Comparison of ENCODE assay signal across 31 cellular contexts in the genomic region with DNA sequence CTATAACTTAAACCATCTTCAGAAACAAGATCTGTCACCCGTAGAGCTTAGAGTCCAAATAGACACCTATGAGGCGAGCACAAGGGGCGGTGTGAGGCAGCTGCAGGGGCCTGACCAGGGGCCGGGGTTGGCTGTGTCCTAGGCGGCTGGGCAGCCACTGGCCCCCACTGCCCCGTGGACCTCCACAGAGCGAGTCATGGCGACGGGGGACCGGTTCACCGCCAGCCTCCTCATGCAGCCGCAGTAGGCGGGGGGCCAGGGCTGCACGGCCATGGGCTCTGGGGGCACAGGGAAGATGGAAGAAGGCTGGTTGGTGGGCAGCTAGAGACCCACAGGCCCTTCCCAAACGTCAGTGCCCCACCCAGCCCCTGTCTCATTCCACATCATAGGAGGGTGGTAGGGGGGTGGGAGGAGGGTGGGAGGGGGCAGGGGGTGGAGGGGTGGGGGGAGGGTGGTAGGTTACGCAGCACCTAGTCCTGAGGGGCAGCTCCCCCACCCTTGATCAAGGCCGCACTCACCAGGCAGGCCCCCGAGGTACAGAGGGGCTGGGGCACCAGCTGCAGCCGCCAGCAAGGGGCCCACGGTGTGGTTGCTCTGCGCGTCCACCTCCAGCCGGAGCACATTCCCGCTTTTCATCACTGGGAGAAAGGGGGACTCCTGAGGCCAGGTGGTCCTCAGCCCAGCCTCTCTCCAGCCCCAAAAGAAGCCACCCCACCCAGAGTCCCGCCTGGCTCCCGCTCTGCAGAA. TPM values are rescaled to one million over a fixed set of nuclear protein-coding genes. Genes with fewer than 3 reads are reported as not detected.
A peak's percentile ranks its signal among the peaks of the same experiment; 100 is the strongest.
DNase-seq lines count a peak whose midpoint lies in the region; ATAC-seq and TF ChIP-seq lines count a peak whose summit lies in the region.
"Had no signal": no experiment of that assay in that cellular context is flagged by ENCODE, and none has a peak within 500 bp of the region (broad histone marks: within the 10 kb centered on the region; RNA-seq: fewer than 3 reads in every experiment).

No MANE protein-coding gene starts in this region.

- no peaks in the 10 kb centered on the region for H3K27me3 ChIP-seq in H7 (ENCODE audit: control insufficient read depth, insufficient read depth, low read length)
- no peaks in the 10 kb centered on the region for H3K27me3 ChIP-seq in gastroesophageal sphincter
- H3K27me3 ChIP-seq in stomach, result no peaks in the 10 kb centered on the region
- H3K27me3 ChIP-seq: hepatocyte, transverse colon had no signal

- intact Hi-C loops in stomach (cut with DNase I; ENCODE audit: low total_unique reads), result no loop called here

- H3K4me1 ChIP-seq in gastroesophageal sphincter, result peaks cover 0 to 55% (median 12%) of the 10 kb centered on the region in 3 donors
- peaks cover 17 to 42% (median 25%) of the 10 kb centered on the region in 4 donors for H3K4me1 ChIP-seq in stomach

- no peak overlapping the region for H3K27ac Mint-ChIP-seq in activated CD4-positive, alpha-beta T cell treated with anti-CD3 and anti-CD28 coated beads, Interleukin-2, amount 10 ng/mL, durations not matched to agents 7 days and 5 days
- H3K27ac Mint-ChIP-seq: activated CD4-positive, alpha-beta memory T cell treated with anti-CD3 and anti-CD28 coated beads for 36 hours; activated T-helper 1 cell treated with anti-CD3 and anti-CD28 coated beads, Interleukin-12 subunit alpha, Interleukin-12 subunit beta, Interleukin-2, Interleukin-4 antibody, amounts not matched to agents 30 ng/mL and 10 ng/mL and 1 ng/mL, durations not matched to agents 14 hours and 24 hours and 36 hours; dendritic cell treated with granulocyte-macrophage colony-stimulating factor and Interleukin-4, amounts not matched to agents 40 ng/mL and 50 ng/mL, for 4 days; T-helper 1 cell treated with Interleukin-12 subunit alpha and Interleukin-12 subunit beta and Interleukin-4 antibody, amounts not matched to agents 30 μg/mL and 1 μg/mL, for 36 hours had no signal

- CTCF ChIA-PET in RWPE1 (lab: Yijun Ruan, JAX), result interaction anchor here (0.6 to 2.6 kb wide), 2 partner anchors 73 to 81 kb away, joined by 3 to 12 read pairs; no protein-coding TSS in a partner anchor
- CTCF ChIA-PET in activated CD4-positive, alpha-beta T cell treated with anti-CD3 and anti-CD28 coated beads, Interleukin-2, amount 10 ng/mL, durations not matched to agents 7 days and 5 days (lab: Charles Lee), result no interaction called here

- no peak overlapping the region for H3K4me3 ChIP-seq in H7 (ENCODE audit: insufficient read depth, low read depth, low read length)
- no peak overlapping the region for H3K4me3 ChIP-seq in gastroesophageal sphincter
- no peak overlapping the region for H3K4me3 ChIP-seq in stomach
- H3K4me3 ChIP-seq: hepatocyte, psoas muscle, transverse colon had no signal

- H3K27me3 Mint-ChIP-seq in activated CD4-positive, alpha-beta T cell treated with anti-CD3 and anti-CD28 coated beads, Interleukin-2, amount 10 ng/mL, durations not matched to agents 7 days and 5 days, result no peaks in the 10 kb centered on the region
- H3K27me3 Mint-ChIP-seq: activated CD4-positive, alpha-beta memory T cell treated with anti-CD3 and anti-CD28 coated beads for 36 hours; dendritic cell treated with granulocyte-macrophage colony-stimulating factor and Interleukin-4, amounts not matched to agents 40 ng/mL and 50 ng/mL, for 4 days; naive B cell had no signal

- TF ChIP-seq EP300 in gastroesophageal sphincter (IDR thresholded peaks at IDR 0.05), result no peak
- TF ChIP-seq EP300 in stomach (IDR thresholded peaks at IDR 0.05), result no peak

- POLR2A ChIA-PET in RWPE1 (lab: Yijun Ruan, JAX; ENCODE audit: low non-redundant PET), result no interaction called here
- POLR2A ChIA-PET in activated CD4-positive, alpha-beta T cell treated with anti-CD3 and anti-CD28 coated beads, Interleukin-2, amount 10 ng/mL, durations not matched to agents 7 days and 5 days (lab: Charles Lee), result no interaction called here

- H3K36me3 ChIP-seq in H7 (replicated peaks; ENCODE audit: control insufficient read depth, insufficient read depth, low read length), result peaks cover 41% of the 10 kb centered on the region
- H3K36me3 ChIP-seq in gastroesophageal sphincter, result peaks cover 0 to 98% of the 10 kb centered on the region in 2 donors
- H3K36me3 ChIP-seq in stomach, result peaks cover 63 to 99% (median 97%) of the 10 kb centered on the region in 4 donors

- TF ChIP-seq POLR2A in gastroesophageal sphincter (IDR thresholded peaks at IDR 0.05) (no peak), stomach (IDR thresholded peaks at IDR 0.05) (no peak)

- 60 to 65% methylated on average over 3 to 7 of the region's 26 CpGs for WGBS in gastroesophageal sphincter (ENCODE audit: low coverage in 1 of 2), 2 donors
- 70 to 93% (median 88%) methylated on average over 9 to 26 of the region's 26 CpGs for WGBS in stomach, 5 donors

- no peaks in the 10 kb centered on the region for H3K9me3 Mint-ChIP-seq in activated CD4-positive, alpha-beta T cell treated with anti-CD3 and anti-CD28 coated beads, Interleukin-2, amount 10 ng/mL, durations not matched to agents 7 days and 5 days
- H3K9me3 Mint-ChIP-seq: activated CD4-positive, alpha-beta memory T cell treated with anti-CD3 and anti-CD28 coated beads for 36 hours; activated T-helper 1 cell treated with anti-CD3 and anti-CD28 coated beads, Interleukin-12 subunit alpha, Interleukin-12 subunit beta, Interleukin-2, Interleukin-4 antibody, amounts not matched to agents 30 ng/mL and 10 ng/mL and 1 ng/mL, durations not matched to agents 14 hours and 24 hours and 36 hours; dendritic cell treated with granulocyte-macrophage colony-stimulating factor and Interleukin-4, amounts not matched to agents 40 ng/mL and 50 ng/mL, for 4 days; naive B cell; T-helper 1 cell treated with Interleukin-12 subunit alpha and Interleukin-12 subunit beta and Interleukin-4 antibody, amounts not matched to agents 30 μg/mL and 1 μg/mL, for 36 hours had no signal

- ATAC-seq in gastroesophageal sphincter, result no peak
- ATAC-seq: psoas muscle had no signal

- H3K9me3 ChIP-seq in gastroesophageal sphincter, result no peaks in the 10 kb centered on the region
- no peaks in the 10 kb centered on the region for H3K9me3 ChIP-seq in stomach
- H3K9me3 ChIP-seq: psoas muscle, SK-N-SH, transverse colon had no signal

- H3K4me1 Mint-ChIP-seq in activated CD4-positive, alpha-beta T cell treated with anti-CD3 and anti-CD28 coated beads, Interleukin-2, amount 10 ng/mL, durations not matched to agents 7 days and 5 days, result peaks cover 11% of the 10 kb centered on the region

- H3K4me3 Mint-ChIP-seq in activated CD4-positive, alpha-beta T cell treated with anti-CD3 and anti-CD28 coated beads, Interleukin-2, amount 10 ng/mL, durations not matched to agents 7 days and 5 days, result no peak overlapping the region
- H3K4me3 Mint-ChIP-seq: activated CD4-positive, alpha-beta memory T cell treated with anti-CD3 and anti-CD28 coated beads for 36 hours; activated T-helper 1 cell treated with anti-CD3 and anti-CD28 coated beads, Interleukin-12 subunit alpha, Interleukin-12 subunit beta, Interleukin-2, Interleukin-4 antibody, amounts not matched to agents 30 ng/mL and 10 ng/mL and 1 ng/mL, durations not matched to agents 14 hours and 24 hours and 36 hours; dendritic cell treated with granulocyte-macrophage colony-stimulating factor and Interleukin-4, amounts not matched to agents 40 ng/mL and 50 ng/mL, for 4 days; T-helper 1 cell treated with Interleukin-12 subunit alpha and Interleukin-12 subunit beta and Interleukin-4 antibody, amounts not matched to agents 30 μg/mL and 1 μg/mL, for 36 hours had no signal

- DNase-seq in 8988T (peak; percentile 67), H7 (peak; percentile 79), RWPE1 (ENCODE audit: low spot score) (no peak), NCI-H2081 (lab: John Stamatoyannopoulos, UW) (no peak), stomach (no peak), NCI-H2029 (lab: John Stamatoyannopoulos, UW) (no peak)
- DNase-seq in activated CD4-positive, alpha-beta T cell treated with anti-CD3 and anti-CD28 coated beads, Interleukin-2, amount 10 ng/mL, durations not matched to agents 7 days and 5 days, result no peak
- DNase-seq: activated CD4-positive, alpha-beta memory T cell treated with anti-CD3 and anti-CD28 coated beads for 36 hours; activated naive CD4-positive, alpha-beta T cell treated with Interleukin-2 at 50 U/mL for 16 hours; central memory CD4-positive, alpha-beta T cell; DMS79 treated with DMSO at 0.1 percent for 48 hours; GDM1; Karpas-422; kidney glomerular epithelial cell; midbrain; naive B cell; NCI-H1436; NCI-H2107; NCI-H446; NCI-H748 treated with DMSO at 0.1 percent for 48 hours; occipital lobe; psoas muscle; RPMI8226; SK-N-SH; stimulated activated CD4-positive, alpha-beta T cell treated with anti-CD3 and anti-CD28 coated beads, Interleukin-4, amount 100 ng/mL, for 4 hours; transverse colon had no signal

- H3K36me3 Mint-ChIP-seq in activated CD4-positive, alpha-beta T cell treated with anti-CD3 and anti-CD28 coated beads, Interleukin-2, amount 10 ng/mL, durations not matched to agents 7 days and 5 days (ENCODE audit: low read depth), result peaks cover 16% of the 10 kb centered on the region
- H3K36me3 Mint-ChIP-seq: naive B cell had no signal

- TF ChIP-seq CTCF in RWPE1 (conservative IDR thresholded peaks at IDR 0.05; ENCODE audit: low read depth) (no peak), gastroesophageal sphincter (IDR thresholded peaks at IDR 0.05) (no peak), stomach (IDR thresholded peaks at IDR 0.05) (no peak)

- peak overlapping the region; percentile 96 for H3K27ac ChIP-seq in RWPE1
- peak overlapping the region in 3 of 4 donors; percentile 16 to 52 (median 31) for H3K27ac ChIP-seq in gastroesophageal sphincter
- H3K27ac ChIP-seq in stomach, result peak overlapping the region in 1 of 5 donors; percentile 30
- H3K27ac ChIP-seq: hepatocyte, psoas muscle had no signal

RNA-seq across cellular contexts. Expression of a gene that starts 6.6 kb away (rescaled TPM):
- 224 and 290 TPM in 2 replicates for total RNA-seq in H7 (2014; rRNA removed; shearing (Covaris generic))
- total RNA-seq in gastroesophageal sphincter (100 to 1,000 TPM; 131 to 182 (median 151) TPM), stomach (100 to 1,000 TPM in 2 of 5 donors, 10 to 100 TPM in 3; 42.0 to 130 (median 68.4) TPM)
- polyA plus RNA-seq in stomach, result 10 to 100 TPM; 82.3 to 91.3 (median 85.0) TPM
- total RNA-seq in activated CD4-positive, alpha-beta T cell treated with anti-CD3 and anti-CD28 coated beads, Interleukin-2, amount 10 ng/mL, durations not matched to agents 7 days and 5 days, result 10 to 100 TPM; 86.1 to 90.1 TPM

RNA-seq across cellular contexts. Expression of a gene that starts 57.7 kb away (rescaled TPM):
- 61.0 and 90.8 TPM in 2 replicates for total RNA-seq in H7 (2014; rRNA removed; shearing (Covaris generic))
- total RNA-seq in gastroesophageal sphincter, result 100 to 1,000 TPM in 3 of 4 donors, 10 to 100 TPM in 1; 58.6 to 259 (median 172) TPM
- 100 to 1,000 TPM in 2 of 5 donors, 10 to 100 TPM in 3; 42.2 to 278 (median 86.9) TPM for total RNA-seq in stomach
- polyA plus RNA-seq in stomach, result 100 to 1,000 TPM in 1 of 3 donors, 10 to 100 TPM in 2; 41.4 to 278 (median 72.3) TPM
- under 1 TPM; 0.64 to 0.67 TPM for total RNA-seq in activated CD4-positive, alpha-beta T cell treated with anti-CD3 and anti-CD28 coated beads, Interleukin-2, amount 10 ng/mL, durations not matched to agents 7 days and 5 days

Comparison
In these comparisons a context has a peak if more than half of its experiments do, and no peak if none do; other contexts are left out.
1. DNase-seq: peak in 8988T (single experiment) and H7 (single experiment); none in RWPE1 (single experiment), NCI-H2081 (0 of 2), stomach (single experiment), NCI-H2029 (single experiment) and activated CD4-positive, alpha-beta T cell treated with anti-CD3 and anti-CD28 coated beads, Interleukin-2, amount 10 ng/mL, durations not matched to agents 7 days and 5 days (single experiment).
2. RNA of a gene that starts 57.7 kb away (total RNA-seq): 58.6 to 259 TPM in gastroesophageal sphincter, 42.2 to 278 TPM in stomach and 61.0 to 90.8 TPM in H7; 0.64 to 0.67 TPM in activated CD4-positive, alpha-beta T cell treated with anti-CD3 and anti-CD28 coated beads, Interleukin-2, amount 10 ng/mL, durations not matched to agents 7 days and 5 days; every median in the first group is over 10 times any median in the second.